Comparison of ENCODE assay signal across 18 cellular contexts in genomic region chr11:65003282-65003681, GRCh38. TPM values are rescaled to one million over a fixed set of nuclear protein-coding genes. Genes with fewer than 3 reads are reported as not detected.
A peak's percentile ranks its signal among the peaks of the same experiment; 100 is the strongest.
DNase-seq lines count a peak whose midpoint lies in the region; ATAC-seq, FAIRE-seq and TF ChIP-seq lines count a peak whose summit lies in the region.
"Had no signal": no experiment of that assay in that cellular context is flagged by ENCODE, and none has a peak within 500 bp of the region (broad histone marks: within the 10 kb centered on the region; RNA-seq: fewer than 3 reads in every experiment).

No MANE protein-coding gene starts in this region.

- intact Hi-C loops in GM12878 (cut with micrococcal nuclease; ENCODE audit: unreplicated experiment), result no loop called here

- WGBS in GM12878 (ENCODE audit: insufficient coverage, insufficient replicate concordance, low lambda C conversion rate, missing lambda C conversion rate), result 65% methylated on average over 7 of the region's 7 CpGs

- POLR2A ChIA-PET in GM12878 (lab: Charles Lee), result no interaction called here

- in situ Hi-C loops in GM12878 (cut with MboI), result no loop called here

- no TSS peak for BruUV-seq in GM12878 (replicated peaks; lab: Mats Ljungman, UMichigan)

- H3K4me1 ChIP-seq in GM12878 (ENCODE audit: control insufficient read depth, insufficient read depth, low read length), result no peaks in the 10 kb centered on the region
- H3K4me1 ChIP-seq: stomach had no signal

- no peaks in the 10 kb centered on the region for H4K20me1 ChIP-seq in GM12878 (ENCODE audit: control insufficient read depth, insufficient read depth)

- TF ChIP-seq POLR2A in GM12878 (IDR thresholded peaks at IDR 0.05; ENCODE audit: low read depth, low read length), result no peak

- SMC1A ChIA-PET in GM12878 (lab: Charles Lee; ENCODE audit: uncharacterized antibody, unreplicated experiment), result interaction anchor here (1.3 to 1.9 kb wide), 2 partner anchors 10 to 312 kb away, joined by 4 to 6 read pairs; no protein-coding TSS in a partner anchor

- no peak overlapping the region for H3K4me2 ChIP-seq in GM12878 (ENCODE audit: control insufficient read depth, insufficient read depth)

- CTCF ChIA-PET in GM12878 (lab: Yijun Ruan, JAX), result interaction anchor here (0.6 to 5.0 kb wide), 3 partner anchors 10 to 172 kb away, joined by 3 to 25 read pairs (median 4); partner anchors contain the start of gene ARL2

- ATAC-seq in GM12878, result peak; percentile 27; the same call in 1 of the 3 replicates
- no peak for ATAC-seq in HG02759 (IDR thresholded peaks at IDR 0.05; ENCODE audit: unreplicated experiment)
- no peak for ATAC-seq in HG02884 (IDR thresholded peaks at IDR 0.05; ENCODE audit: unreplicated experiment)
- ATAC-seq: Panc1 had no signal

- no peaks in the 10 kb centered on the region for H3K36me3 ChIP-seq in GM12878 (ENCODE audit: control insufficient read depth in 2 of 2, insufficient read depth in 2 of 2, low read length in 1 of 2)
- H3K36me3 ChIP-seq: stomach had no signal

- no peaks in the 10 kb centered on the region for H3K27me3 ChIP-seq in GM12878 (replicated peaks in 1 of 2; ENCODE audit: control insufficient read depth in 2 of 2, insufficient read depth in 2 of 2, low read length in 1 of 2)
- H3K27me3 ChIP-seq: dorsolateral prefrontal cortex, stomach had no signal

- H3K27ac ChIP-seq in GM12878 (ENCODE audit: control insufficient read depth, insufficient read depth), result no peak overlapping the region
- H3K27ac ChIP-seq: dorsolateral prefrontal cortex, stomach had no signal

- H3K9me3 ChIP-seq in GM12878 (replicated peaks; ENCODE audit: control insufficient read depth, insufficient read depth, low read length), result no peaks in the 10 kb centered on the region
- H3K9me3 ChIP-seq: stomach had no signal

- H2AFZ ChIP-seq in GM12878 (ENCODE audit: control insufficient read depth, low read depth, low read length), result no peak overlapping the region

- no peak overlapping the region for H3K9ac ChIP-seq in GM12878 (ENCODE audit: control insufficient read depth, insufficient read depth, low read length)

- RAD21 ChIA-PET in GM12878 (lab: Charles Lee; ENCODE audit: unreplicated experiment), result interaction anchor here (1.0 to 2.3 kb wide), 2 partner anchors 10 to 155 kb away, joined by 3 to 6 read pairs; no protein-coding TSS in a partner anchor

- no peak for TF ChIP-seq EP300 in GM12878 (IDR thresholded peaks at IDR 0.05; ENCODE audit: borderline replicate concordance in 1 of 2, control insufficient read depth in 1 of 2, low read depth in 2 of 2, low read length in 2 of 2)

- H3K79me2 ChIP-seq in GM12878 (ENCODE audit: control insufficient read depth, insufficient read depth, low read length), result no peaks in the 10 kb centered on the region

- TF ChIP-seq CTCF in AG10803 (conservative IDR thresholded peaks at IDR 0.05; ENCODE audit: low read length), result no peak
- no peak for TF ChIP-seq CTCF in GM12878 (IDR thresholded peaks at IDR 0.05 in 2 of 3, conservative IDR thresholded peaks at IDR 0.05 in 1 of 3; ENCODE audit: control insufficient read depth in 2 of 3, extremely low read depth in 1 of 3, insufficient read depth in 1 of 3, low read depth in 3 of 3, low read length in 3 of 3)

- no peak for TF ChIP-seq RAD21 in GM12878 (IDR thresholded peaks at IDR 0.05; ENCODE audit: insufficient read depth, low read depth, low read length)

- DNase-seq in AG10803 (ENCODE audit: low read depth), result peak; percentile 39
- peak; percentile 22 for DNase-seq in LHCN-M2 (ENCODE audit: low read depth)
- DNase-seq in GM12878 (ENCODE audit: low read depth, low spot score), result no peak
- DNase-seq in iris pigment epithelial cell (ENCODE audit: low read depth), result peak; percentile 60
- DNase-seq in GOT3 (lab: John Stamatoyannopoulos, UW), result no peak
- DNase-seq in activated CD4-positive, alpha-beta T cell treated with anti-CD3 and anti-CD28 coated beads for 4 hours, result no peak
- DNase-seq: activated CD4-positive, alpha-beta T cell treated with anti-CD3 and anti-CD28 coated beads for 48 hours; activated T-cell treated with anti-CD3 and anti-CD28 coated beads, Interleukin-2, amount 50 U/mL, for 48 hours; AML-193; dorsolateral prefrontal cortex; foreskin melanocyte; NCI-H2029 treated with DMSO at 0.1 percent for 48 hours; NCI-H524 treated with DMSO at 0.1 percent for 48 hours; stomach had no signal

- H3K4me3 ChIP-seq in AG10803 (ENCODE audit: low read length) (no peak overlapping the region), GM12878 (no peak overlapping the region)
- H3K4me3 ChIP-seq: dorsolateral prefrontal cortex, stomach had no signal

- no peak for FAIRE-seq in GM12878 (lab: Jason Lieb, UNC)

RNA-seq across cellular contexts. Expression of gene BATF2, which starts 6.5 kb away (rescaled TPM):
- 0.19 and 0.40 TPM in 2 replicates for total RNA-seq in LHCN-M2 (2014; rRNA removed)
- polyA plus RNA-seq in LHCN-M2 (2012), result 0.57 TPM
- not detected in 2 replicates for total RNA-seq in GM12878 (2013; cell fraction: nucleolus; rRNA removed)
- 0.51 and 0.93 TPM in 2 replicates for total RNA-seq in GM12878 (2014; rRNA removed)
- 0.28 and 0.45 TPM in 2 replicates for total RNA-seq in GM12878 (2014; rRNA removed; fragmentation: Illumina TruSeq; extraction: Trizol)
- 0.98 and 1.1 TPM in 2 replicates for total RNA-seq in GM12878 (2021)
- polyA plus RNA-seq in GM12878 (2011; ENCODE audit: low read depth), result 0.13 TPM
- polyA plus RNA-seq in GM12878 (2011; rRNA removed), result not detected in 2 replicates
- 0.03 and 0.06 TPM in 2 replicates for polyA plus RNA-seq in GM12878 (2011; cell fraction: cytosol; rRNA removed)
- 0.20 TPM in 1 of 2 replicates, not detected in the other for polyA plus RNA-seq in GM12878 (2011; cell fraction: nucleus; rRNA removed)
- 0.44 and 0.54 TPM in 2 replicates for polyA plus RNA-seq in GM12878 (2012)
- polyA plus RNA-seq in GM12878 (2014; fragmentation: Illumina TruSeq; extraction: Trizol), result 0.38 and 0.52 TPM in 2 replicates
- polyA plus RNA-seq in GM12878 (2014; fragmentation: Nextera tagmentation; extraction: Ambion mirVana), result under 1 TPM; 0.18 to 0.24 TPM
- 0.49 and 0.81 TPM in 2 replicates for polyA plus RNA-seq in GM12878 (2014; rRNA removed)
- under 1 TPM; 0.26 to 0.27 TPM for polyA plus RNA-seq in GM12878 (2016; fragmentation: Nextera tagmentation; extraction: Ambion mirVana)
- 0.21 TPM in 1 of 2 replicates, not detected in the other for polyA minus RNA-seq in GM12878 (2011; rRNA and poly(A)+ RNA removed)
- polyA minus RNA-seq in GM12878 (2011; cell fraction: cytosol; rRNA and poly(A)+ RNA removed), result not detected in 2 replicates
- not detected in 2 replicates for polyA minus RNA-seq in GM12878 (2011; cell fraction: nucleus; rRNA and poly(A)+ RNA removed)
- total RNA-seq: osteocyte had no signal

RNA-seq across cellular contexts. Expression of gene ARL2, which starts 10.7 kb away (rescaled TPM):
- total RNA-seq in LHCN-M2 (2014; rRNA removed) (102 and 115 TPM in 2 replicates), GM12878 (2014; rRNA removed) (109 and 113 TPM in 2 replicates), GM12878 (2014; rRNA removed; fragmentation: Illumina TruSeq; extraction: Trizol) (46.6 and 49.1 TPM in 2 replicates), GM12878 (2021) (75.1 and 78.4 TPM in 2 replicates)
- 136 TPM for polyA plus RNA-seq in LHCN-M2 (2012)
- 12.4 and 13.8 TPM in 2 replicates for total RNA-seq in GM12878 (2013; cell fraction: nucleolus; rRNA removed)
- 38.1 TPM for polyA plus RNA-seq in GM12878 (2011; ENCODE audit: low read depth)
- polyA plus RNA-seq in GM12878 (2011; rRNA removed) (31.5 and 71.7 TPM in 2 replicates), GM12878 (2014; fragmentation: Illumina TruSeq; extraction: Trizol) (24.5 and 49.2 TPM in 2 replicates), GM12878 (2014; fragmentation: Nextera tagmentation; extraction: Ambion mirVana) (10 to 100 TPM in 1 of 2 experiments, 1 to 10 TPM in 1; 4.1 to 18.6 TPM), GM12878 (2014; rRNA removed) (112 and 123 TPM in 2 replicates), GM12878 (2016; fragmentation: Nextera tagmentation; extraction: Ambion mirVana) (100 to 1,000 TPM; 137 to 138 TPM)
- polyA plus RNA-seq in GM12878 (2011; cell fraction: cytosol; rRNA removed), result 70.5 and 91.1 TPM in 2 replicates
- polyA plus RNA-seq in GM12878 (2011; cell fraction: nucleus; rRNA removed), result 45.5 and 46.3 TPM in 2 replicates
- 65.4 and 81.8 TPM in 2 replicates for polyA plus RNA-seq in GM12878 (2012)
- 18.9 and 28.1 TPM in 2 replicates for polyA minus RNA-seq in GM12878 (2011; rRNA and poly(A)+ RNA removed)
- 29.0 and 29.4 TPM in 2 replicates for polyA minus RNA-seq in GM12878 (2011; cell fraction: cytosol; rRNA and poly(A)+ RNA removed)
- 7.7 and 10.0 TPM in 2 replicates for polyA minus RNA-seq in GM12878 (2011; cell fraction: nucleus; rRNA and poly(A)+ RNA removed)

RNA-seq across cellular contexts. Expression of gene SNX15, which starts 24.0 kb away (rescaled TPM):
- total RNA-seq in LHCN-M2 (2014; rRNA removed) (15.2 and 16.0 TPM in 2 replicates), GM12878 (2014; rRNA removed) (17.7 and 18.4 TPM in 2 replicates), GM12878 (2014; rRNA removed; fragmentation: Illumina TruSeq; extraction: Trizol) (10.0 and 11.4 TPM in 2 replicates), GM12878 (2021) (23.4 and 24.0 TPM in 2 replicates)
- polyA plus RNA-seq in LHCN-M2 (2012), result 23.0 TPM
- 9.9 and 10.9 TPM in 2 replicates for total RNA-seq in GM12878 (2013; cell fraction: nucleolus; rRNA removed)
- 4.9 TPM for polyA plus RNA-seq in GM12878 (2011; ENCODE audit: low read depth)
- polyA plus RNA-seq in GM12878 (2011; rRNA removed) (0.39 and 2.7 TPM in 2 replicates), GM12878 (2014; fragmentation: Illumina TruSeq; extraction: Trizol) (0.35 and 14.8 TPM in 2 replicates), GM12878 (2014; fragmentation: Nextera tagmentation; extraction: Ambion mirVana) (1 to 10 TPM; 2.4 to 3.3 TPM), GM12878 (2014; rRNA removed) (17.4 and 18.3 TPM in 2 replicates), GM12878 (2016; fragmentation: Nextera tagmentation; extraction: Ambion mirVana) (10 to 100 TPM; 18.3 to 19.8 TPM)
- polyA plus RNA-seq in GM12878 (2011; cell fraction: cytosol; rRNA removed), result 12.2 and 13.6 TPM in 2 replicates
- polyA plus RNA-seq in GM12878 (2011; cell fraction: nucleus; rRNA removed), result 7.6 and 10.8 TPM in 2 replicates
- 11.9 and 13.4 TPM in 2 replicates for polyA plus RNA-seq in GM12878 (2012)
- polyA minus RNA-seq in GM12878 (2011; rRNA and poly(A)+ RNA removed), result 3.1 and 6.1 TPM in 2 replicates
- polyA minus RNA-seq in GM12878 (2011; cell fraction: cytosol; rRNA and poly(A)+ RNA removed), result 2.3 and 3.7 TPM in 2 replicates
- polyA minus RNA-seq in GM12878 (2011; cell fraction: nucleus; rRNA and poly(A)+ RNA removed), result 2.2 and 2.6 TPM in 2 replicates

RNA-seq across cellular contexts. Expression of gene MAJIN, which starts 31.4 kb away (rescaled TPM):
- total RNA-seq in LHCN-M2 (2014; rRNA removed), result not detected in 2 replicates
- polyA plus RNA-seq in LHCN-M2 (2012), result not detected
- not detected in 2 replicates for total RNA-seq in GM12878 (2013; cell fraction: nucleolus; rRNA removed)
- total RNA-seq in GM12878 (2014; rRNA removed), result not detected in 2 replicates
- total RNA-seq in GM12878 (2014; rRNA removed; fragmentation: Illumina TruSeq; extraction: Trizol), result not detected in 2 replicates
- total RNA-seq in GM12878 (2021), result not detected in 2 replicates
- not detected for polyA plus RNA-seq in GM12878 (2011; ENCODE audit: low read depth)
- not detected in 2 replicates for polyA plus RNA-seq in GM12878 (2011; rRNA removed)
- not detected in 2 replicates for polyA plus RNA-seq in GM12878 (2011; cell fraction: cytosol; rRNA removed)
- not detected in 2 replicates for polyA plus RNA-seq in GM12878 (2011; cell fraction: nucleus; rRNA removed)
- not detected in 2 replicates for polyA plus RNA-seq in GM12878 (2012)
- not detected in 2 replicates for polyA plus RNA-seq in GM12878 (2014; fragmentation: Illumina TruSeq; extraction: Trizol)
- not detected for polyA plus RNA-seq in GM12878 (2014; fragmentation: Nextera tagmentation; extraction: Ambion mirVana)
- 0.10 TPM in 1 of 2 replicates, not detected in the other for polyA plus RNA-seq in GM12878 (2014; rRNA removed)
- not detected for polyA plus RNA-seq in GM12878 (2016; fragmentation: Nextera tagmentation; extraction: Ambion mirVana)
- not detected in 2 replicates for polyA minus RNA-seq in GM12878 (2011; rRNA and poly(A)+ RNA removed)
- polyA minus RNA-seq in GM12878 (2011; cell fraction: cytosol; rRNA and poly(A)+ RNA removed), result not detected in 2 replicates
- polyA minus RNA-seq in GM12878 (2011; cell fraction: nucleus; rRNA and poly(A)+ RNA removed), result not detected in 2 replicates
- total RNA-seq: dorsolateral prefrontal cortex, osteocyte, stomach had no signal

RNA-seq across cellular contexts. Expression of gene SAC3D1, which starts 37.7 kb away (rescaled TPM):
- total RNA-seq in LHCN-M2 (2014; rRNA removed), result 21.7 and 23.5 TPM in 2 replicates
- polyA plus RNA-seq in LHCN-M2 (2012), result 16.2 TPM
- 3.2 and 4.1 TPM in 2 replicates for total RNA-seq in GM12878 (2013; cell fraction: nucleolus; rRNA removed)
- 11.9 and 16.2 TPM in 2 replicates for total RNA-seq in GM12878 (2014; rRNA removed)
- total RNA-seq in GM12878 (2014; rRNA removed; fragmentation: Illumina TruSeq; extraction: Trizol), result 6.8 and 8.1 TPM in 2 replicates
- total RNA-seq in GM12878 (2021), result 32.5 and 34.9 TPM in 2 replicates
- polyA plus RNA-seq in GM12878 (2011; ENCODE audit: low read depth), result 1.0 TPM
- 2.5 and 4.7 TPM in 2 replicates for polyA plus RNA-seq in GM12878 (2011; rRNA removed)
- polyA plus RNA-seq in GM12878 (2011; cell fraction: cytosol; rRNA removed), result 11.3 and 19.5 TPM in 2 replicates
- polyA plus RNA-seq in GM12878 (2011; cell fraction: nucleus; rRNA removed), result 9.7 and 16.3 TPM in 2 replicates
- polyA plus RNA-seq in GM12878 (2012), result 11.1 and 12.5 TPM in 2 replicates
- 0.40 and 2.9 TPM in 2 replicates for polyA plus RNA-seq in GM12878 (2014; fragmentation: Illumina TruSeq; extraction: Trizol)
- 1 to 10 TPM in 1 of 2 experiments, under 1 TPM in 1; 0.16 to 1.7 TPM for polyA plus RNA-seq in GM12878 (2014; fragmentation: Nextera tagmentation; extraction: Ambion mirVana)
- 26.3 and 27.0 TPM in 2 replicates for polyA plus RNA-seq in GM12878 (2014; rRNA removed)
- polyA plus RNA-seq in GM12878 (2016; fragmentation: Nextera tagmentation; extraction: Ambion mirVana), result 10 to 100 TPM; 28.6 to 44.6 TPM
- polyA minus RNA-seq in GM12878 (2011; rRNA and poly(A)+ RNA removed), result 5.1 and 7.9 TPM in 2 replicates
- 5.9 and 11.5 TPM in 2 replicates for polyA minus RNA-seq in GM12878 (2011; cell fraction: cytosol; rRNA and poly(A)+ RNA removed)
- 1.8 and 4.2 TPM in 2 replicates for polyA minus RNA-seq in GM12878 (2011; cell fraction: nucleus; rRNA and poly(A)+ RNA removed)

Comparison
In these comparisons a context has a peak if more than half of its experiments do, and no peak if none do; other contexts are left out.
1. DNase-seq: peak in AG10803 (single experiment), LHCN-M2 (single experiment) and iris pigment epithelial cell (single experiment); none in GM12878 (single experiment), GOT3 (single experiment) and activated CD4-positive, alpha-beta T cell treated with anti-CD3 and anti-CD28 coated beads for 4 hours (0 of 2).